ENCODE assay signal across 25 cellular contexts in genomic region chr15:70261083-70261482, GRCh38.
"Had no signal": no experiment of that assay in that cellular context is flagged by ENCODE, and none has a peak within 500 bp of the region (broad histone marks: within the 10 kb centered on the region; RNA-seq: fewer than 3 reads in every experiment).

No MANE protein-coding gene starts in this region.

- H3K9me3 Mint-ChIP-seq: activated T-cell treated with anti-CD3 and anti-CD28 coated beads, Interleukin-2, amount 50 U/mL, for 72 hours; activated T-helper 2 cell treated with anti-CD3 and anti-CD28 coated beads, Interferon-gamma antibody, Interleukin-2, Interleukin-4, amounts not matched to agents 10 μg/mL and 5 μg/mL and 100 μg/mL, durations not matched to agents 14 hours and 24 hours and 36 hours; WTC11 had no signal

- H3K27ac Mint-ChIP-seq: activated T-cell treated with anti-CD3 and anti-CD28 coated beads, Interleukin-2, amount 50 U/mL, for 72 hours; activated T-helper 2 cell treated with anti-CD3 and anti-CD28 coated beads, Interferon-gamma antibody, Interleukin-2, Interleukin-4, amounts not matched to agents 10 μg/mL and 5 μg/mL and 100 μg/mL, durations not matched to agents 14 hours and 24 hours and 36 hours; WTC11 had no signal

- H3K9me3 ChIP-seq: breast epithelium had no signal

- H3K4me3 Mint-ChIP-seq: activated T-cell treated with anti-CD3 and anti-CD28 coated beads, Interleukin-2, amount 50 U/mL, for 72 hours; T-helper 17 cell; WTC11 had no signal

- H3K27me3 ChIP-seq: breast epithelium had no signal

- H3K27ac ChIP-seq: breast epithelium, PC-9 had no signal

- H3K4me3 ChIP-seq: breast epithelium, PC-9 had no signal

- H3K27me3 Mint-ChIP-seq: T-helper 17 cell had no signal

- H3K36me3 ChIP-seq: breast epithelium had no signal

- ATAC-seq: activated T-cell treated with anti-CD3 and anti-CD28 coated beads, Interleukin-2, amount 50 U/mL, for 72 hours; T-helper 17 cell; WTC11 had no signal

- DNase-seq: activated CD4-positive, alpha-beta T cell treated with anti-CD3 and anti-CD28 coated beads for 48 hours; activated CD4-positive, alpha-beta T cell treated with anti-CD3 and anti-CD28 coated beads, Interleukin-2, amount 50 U/mL, for 4 hours; activated CD4-positive, CD25-positive, alpha-beta regulatory T cell treated with anti-CD3 and anti-CD28 coated beads, Interleukin-2, amount 50 U/mL, for 72 hours; activated CD8-positive, alpha-beta memory T cell treated with anti-CD3 and anti-CD28 coated beads, Interleukin-2, amount 50 U/mL, for 4 hours; activated gamma-delta T cell treated with Interleukin-2 at 50 U/mL for 16 hours; activated naive CD4-positive, alpha-beta T cell treated with anti-CD3 and anti-CD28 coated beads, Interleukin-2, amount 50 U/mL, for 16 hours; activated T-cell treated with anti-CD3 and anti-CD28 coated beads, Interleukin-2, amount 50 U/mL, for 72 hours; aorta; caudate nucleus; KBM-7; NCI-H1092; NCI-H1417; NCI-H1694; NCI-H2029; NCI-H2107; NCI-H2171 treated with DMSO at 0.1 percent for 48 hours; NCI-H226; NCI-H526; PC-9; SHP77 treated with DMSO at 0.1 percent for 48 hours; T-helper 17 cell; T-helper 9 cell had no signal

- H3K36me3 Mint-ChIP-seq: WTC11 had no signal
